11 cellular contexts compared by ENCODE assay signal in genomic region chr5:163914911-163915310, GRCh38.
DNase-seq lines count a peak whose midpoint lies in the region; ATAC-seq and TF ChIP-seq lines count a peak whose summit lies in the region.
"Had no signal": no experiment of that assay in that cellular context is flagged by ENCODE, and none has a peak within 500 bp of the region (broad histone marks: within the 10 kb centered on the region; RNA-seq: fewer than 3 reads in every experiment).

No MANE protein-coding gene starts in this region.

- peak overlapping the region; percentile 84 for H3K4me2 ChIP-seq in OCI-LY7 (ENCODE audit: low read length)
- H3K4me2 ChIP-seq: A549 had no signal

- H3K36me3 ChIP-seq in OCI-LY7 (ENCODE audit: insufficient read depth, low read length) (no peaks in the 10 kb centered on the region; the same call in 1 of the 2 replicates), spleen (no peaks in the 10 kb centered on the region)
- H3K36me3 ChIP-seq: SJCRH30 had no signal

- WGBS in spleen, 5 donors = 46 to 63% (median 58%) methylated on average over 5 of the region's 5 CpGs
- 44 to 54% methylated on average over 5 of the region's 5 CpGs for WGBS in lower leg skin, 2 donors

- intact Hi-C loops in OCI-LY7 (cut with micrococcal nuclease; ENCODE audit: unreplicated experiment) (loop anchor here (5.0 to 10.0 kb wide), 2 partner anchors 408 to 480 kb away; partner anchors contain the start of genes CCNG1 and MAT2B), spleen (cut with DNase I; ENCODE audit: low total_unique reads) (no loop called here), lower leg skin (cut with DNase I; ENCODE audit: low total_unique reads) (no loop called here)

- no peaks in the 10 kb centered on the region for H3K9me2 ChIP-seq in OCI-LY7 (ENCODE audit: insufficient read depth, low read length)

- ATAC-seq in HG03159 (IDR thresholded peaks at IDR 0.05; ENCODE audit: unreplicated experiment) = peak; percentile 61
- ATAC-seq: A549 had no signal

- H3K4me1 ChIP-seq in OCI-LY7 (ENCODE audit: insufficient read depth, low read length, poor library complexity, severe bottlenecking) (peaks cover 58% of the 10 kb centered on the region), spleen (peaks cover 0 to 44% (median 20%) of the 10 kb centered on the region in 6 donors)
- H3K4me1 ChIP-seq: A549 had no signal

- H3K27me3 ChIP-seq in spleen (replicated peaks in 1 of 7) = no peaks in the 10 kb centered on the region
- H3K27me3 ChIP-seq: SJCRH30 had no signal

- CTCF ChIA-PET in OCI-LY7 (lab: Charles Lee; ENCODE audit: unreplicated experiment) = interaction anchor here (0.7 kb wide), 1 partner anchor 40 kb away, joined by 3 read pairs; no protein-coding TSS in a partner anchor

- TF ChIP-seq POLR2A in spleen (IDR thresholded peaks at IDR 0.05) (no peak), lower leg skin (IDR thresholded peaks at IDR 0.05) (no peak)

- no peak for TF ChIP-seq CTCF in OCI-LY7 (conservative IDR thresholded peaks at IDR 0.05; ENCODE audit: low read length)
- TF ChIP-seq CTCF in spleen (IDR thresholded peaks at IDR 0.05 in 8 of 11, conservative IDR thresholded peaks at IDR 0.05 in 3 of 11) = peak in 2 of 11 experiments; percentile 6 to 9
- no peak for TF ChIP-seq CTCF in lower leg skin (IDR thresholded peaks at IDR 0.05)

- peak overlapping the region; percentile 75; the same call in 1 of the 2 replicates for H2AFZ ChIP-seq in OCI-LY7 (ENCODE audit: low read length)

- H3K9me3 ChIP-seq in OCI-LY7 (ENCODE audit: low read length) = peaks cover 29% of the 10 kb centered on the region; the same call in 1 of the 2 replicates
- peaks cover 0 to 9% (median 1%) of the 10 kb centered on the region in 8 donors for H3K9me3 ChIP-seq in spleen
- H3K9me3 ChIP-seq: A549, SJCRH30 had no signal

- H3K79me2 ChIP-seq in OCI-LY7 (ENCODE audit: insufficient read depth, low read depth, low read length) = no peaks in the 10 kb centered on the region

- H3K27ac ChIP-seq in OCI-LY7 (ENCODE audit: low read depth, low read length, poor library complexity, severe bottlenecking) = peak overlapping the region; percentile 99
- peak overlapping the region; percentile 68 to 97 (median 88) for H3K27ac ChIP-seq in spleen
- H3K27ac ChIP-seq: A549, SJCRH30 had no signal

- no TSS peak for BruUV-seq in OCI-LY7 (replicated peaks; lab: Mats Ljungman, UMichigan)

- H4K20me1 ChIP-seq in OCI-LY7 (ENCODE audit: insufficient read depth, low read length) = no peaks in the 10 kb centered on the region

- DNase-seq in NCI-H1436 treated with DMSO at 0.1 percent for 48 hours (lab: John Stamatoyannopoulos, UW) = peak; percentile 14
- DNase-seq in NCI-H1436 (lab: John Stamatoyannopoulos, UW) = no peak
- peak; percentile 92 for DNase-seq in OCI-LY7 (ENCODE audit: low spot score)
- peak; percentile 86 for DNase-seq in spleen
- no peak for DNase-seq in lower leg skin (ENCODE audit: low spot score in 2 of 2)
- DNase-seq in foreskin melanocyte = no peak
- DNase-seq in activated CD8-positive, alpha-beta memory T cell treated with anti-CD3 and anti-CD28 coated beads for 24 hours = no peak
- DNase-seq: aorta had no signal

- POLR2A ChIA-PET in OCI-LY7 (lab: Charles Lee) = interaction anchor here (0.6 to 1.8 kb wide), 10 partner anchors 9 to 591 kb away, joined by 3 to 5 read pairs (median 3); no protein-coding TSS in a partner anchor

- H3K4me3 ChIP-seq in OCI-LY7 (ENCODE audit: low read depth, low read length, poor library complexity, severe bottlenecking) (peak overlapping the region; percentile 61), spleen (peak overlapping the region in 1 of 8 donors; percentile 47), lower leg skin (ENCODE audit: low read depth, poor library complexity, severe bottlenecking) (no peak overlapping the region)
- H3K4me3 ChIP-seq: A549, SJCRH30 had no signal

Comparison
In these comparisons a context has a peak if more than half of its experiments do, and no peak if none do; other contexts are left out.
1. DNase-seq: peak in NCI-H1436 treated with DMSO at 0.1 percent for 48 hours (single experiment), OCI-LY7 (single experiment) and spleen (single experiment); none in NCI-H1436 (single experiment), lower leg skin (0 of 2), foreskin melanocyte (single experiment) and activated CD8-positive, alpha-beta memory T cell treated with anti-CD3 and anti-CD28 coated beads for 24 hours (single experiment).